In the genomic region with DNA sequence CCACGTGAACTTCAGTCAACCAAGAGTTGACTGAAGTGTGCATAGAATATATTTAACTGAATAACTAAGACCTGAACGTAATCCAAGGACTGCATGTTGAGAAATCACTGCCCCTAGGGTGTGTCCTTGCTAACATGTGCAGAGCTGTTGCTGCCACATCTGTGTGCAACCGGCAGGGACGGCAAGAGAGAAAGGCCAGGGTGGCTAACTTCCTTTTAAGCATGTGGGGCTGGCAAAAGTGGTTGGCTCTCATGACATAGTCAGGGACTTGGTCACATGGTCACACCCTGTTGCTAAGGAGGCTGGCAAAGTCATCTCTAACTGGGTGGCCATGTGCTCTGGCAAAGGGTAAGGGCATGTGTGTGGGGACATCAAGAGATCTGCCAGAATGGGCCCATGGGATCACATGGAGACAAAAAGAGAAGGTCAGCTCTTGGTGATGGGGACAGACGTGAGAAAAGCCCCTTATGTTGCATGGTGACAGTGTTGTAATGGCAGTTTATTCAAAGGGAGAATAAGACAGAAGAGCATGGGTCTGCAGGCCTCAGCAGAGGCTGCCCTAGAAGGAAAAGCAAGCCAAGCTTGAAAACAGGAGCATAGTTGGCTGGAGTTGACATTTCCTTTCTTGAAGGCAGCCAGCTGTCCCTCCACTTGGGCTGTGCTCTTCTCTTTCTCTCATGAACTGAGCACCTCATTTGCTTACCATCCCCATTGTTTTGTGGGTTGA, we compare ENCODE assay signal across 18 cellular contexts. TPM values are rescaled to one million over a fixed set of nuclear protein-coding genes. Genes with fewer than 3 reads are reported as not detected.
DNase-seq lines count a peak whose midpoint lies in the region; ATAC-seq and TF ChIP-seq lines count a peak whose summit lies in the region.
"Had no signal": no experiment of that assay in that cellular context is flagged by ENCODE, and none has a peak within 500 bp of the region (broad histone marks: within the 10 kb centered on the region; RNA-seq: fewer than 3 reads in every experiment).

No MANE protein-coding gene starts in this region.

- no peak overlapping the region for H3K27ac Mint-ChIP-seq in activated CD8-positive, alpha-beta memory T cell treated with anti-CD3 and anti-CD28 coated beads, Interleukin-2, amount 10 ng/mL, durations not matched to agents 7 days and 5 days
- H3K27ac Mint-ChIP-seq: CD4-positive, alpha-beta T cell had no signal

- peak; percentile 27 for DNase-seq in activated CD8-positive, alpha-beta memory T cell treated with anti-CD3 and anti-CD28 coated beads, Interleukin-2, amount 10 ng/mL, durations not matched to agents 7 days and 5 days
- no peak for DNase-seq in activated CD8-positive, alpha-beta memory T cell treated with anti-CD3 and anti-CD28 coated beads, Interleukin-2, amount 50 U/mL, for 4 hours
- DNase-seq in fibroblast of gingiva (ENCODE audit: low read depth): peak; percentile 56
- no peak for DNase-seq in left lung
- no peak for DNase-seq in activated CD4-positive, alpha-beta T cell treated with anti-CD3 and anti-CD28 coated beads for 48 hours
- no peak for DNase-seq in SIG-M5 treated with dmso at 0.1 percent for 504 hours (lab: John Stamatoyannopoulos, UW; ENCODE audit: unreplicated experiment)
- DNase-seq in activated CD4-positive, alpha-beta T cell treated with anti-CD3 and anti-CD28 coated beads, Interleukin-2, amount 50 U/mL, for 4 hours: no peak
- DNase-seq: CD4-positive, alpha-beta T cell; central memory CD4-positive, alpha-beta T cell; midbrain; NCI-H2081 treated with DMSO at 0.1 percent for 48 hours; NCI-H524 treated with DMSO at 0.1 percent for 48 hours; PC-3; stimulated activated CD4-positive, alpha-beta T cell treated with anti-CD3 and anti-CD28 coated beads, Interleukin-4, amount 100 ng/mL, for 24 hours; testis had no signal

- TF ChIP-seq POLR2A in GM18505 (IDR thresholded peaks at IDR 0.05; ENCODE audit: borderline replicate concordance, extremely low read depth, insufficient read depth, insufficient read length): no peak

- H3K36me3 Mint-ChIP-seq in activated CD8-positive, alpha-beta memory T cell treated with anti-CD3 and anti-CD28 coated beads, Interleukin-2, amount 10 ng/mL, durations not matched to agents 7 days and 5 days: no peaks in the 10 kb centered on the region

- H3K36me3 ChIP-seq in left lung: no peaks in the 10 kb centered on the region

- H3K4me3 Mint-ChIP-seq in activated CD8-positive, alpha-beta memory T cell treated with anti-CD3 and anti-CD28 coated beads, Interleukin-2, amount 10 ng/mL, durations not matched to agents 7 days and 5 days: no peak overlapping the region
- H3K4me3 Mint-ChIP-seq: CD4-positive, alpha-beta T cell had no signal

- H3K4me1 ChIP-seq in left lung: no peaks in the 10 kb centered on the region
- H3K4me1 ChIP-seq: testis had no signal

- CTCF ChIA-PET in activated CD8-positive, alpha-beta memory T cell treated with anti-CD3 and anti-CD28 coated beads, Interleukin-2, amount 10 ng/mL, durations not matched to agents 7 days and 5 days (lab: Charles Lee): no interaction called here

- H3K9me3 ChIP-seq in left lung: no peaks in the 10 kb centered on the region
- H3K9me3 ChIP-seq: testis had no signal

- no peaks in the 10 kb centered on the region for H3K27me3 Mint-ChIP-seq in activated CD8-positive, alpha-beta memory T cell treated with anti-CD3 and anti-CD28 coated beads, Interleukin-2, amount 10 ng/mL, durations not matched to agents 7 days and 5 days
- H3K27me3 Mint-ChIP-seq: CD4-positive, alpha-beta T cell had no signal

- ATAC-seq in activated CD8-positive, alpha-beta memory T cell treated with anti-CD3 and anti-CD28 coated beads, Interleukin-2, amount 10 ng/mL, durations not matched to agents 7 days and 5 days: no peak
- ATAC-seq in left lung: peak; percentile 30
- ATAC-seq in GM18505 (IDR thresholded peaks at IDR 0.05; ENCODE audit: unreplicated experiment): no peak
- ATAC-seq: PC-3, SK-N-SH treated with all-trans-retinoic acid at 6 μM for 48 hours had no signal

- H3K27ac ChIP-seq in left lung: no peak overlapping the region
- H3K27ac ChIP-seq: testis had no signal

- TF ChIP-seq CTCF in left lung (IDR thresholded peaks at IDR 0.05): no peak

- H3K4me1 Mint-ChIP-seq in activated CD8-positive, alpha-beta memory T cell treated with anti-CD3 and anti-CD28 coated beads, Interleukin-2, amount 10 ng/mL, durations not matched to agents 7 days and 5 days: no peaks in the 10 kb centered on the region

- no peaks in the 10 kb centered on the region for H3K27me3 ChIP-seq in left lung
- H3K27me3 ChIP-seq: testis had no signal

- H3K4me3 ChIP-seq in left lung: no peak overlapping the region
- H3K4me3 ChIP-seq: testis had no signal

- intact Hi-C loops in left lung (cut with DNase I): no loop called here

- H3K9me3 Mint-ChIP-seq in activated CD8-positive, alpha-beta memory T cell treated with anti-CD3 and anti-CD28 coated beads, Interleukin-2, amount 10 ng/mL, durations not matched to agents 7 days and 5 days (ENCODE audit: low read depth): no peaks in the 10 kb centered on the region
- H3K9me3 Mint-ChIP-seq: CD4-positive, alpha-beta T cell had no signal

RNA-seq across cellular contexts. Expression of gene GASK1A, which starts 52.5 kb away (rescaled TPM):
- not detected for total RNA-seq in activated CD8-positive, alpha-beta memory T cell treated with anti-CD3 and anti-CD28 coated beads, Interleukin-2, amount 10 ng/mL, durations not matched to agents 7 days and 5 days
- 10 to 100 TPM; 11.3 to 12.3 TPM for total RNA-seq in left lung
- total RNA-seq: A172 had no signal

Comparison
In these comparisons a context has a peak if more than half of its experiments do, and no peak if none do; other contexts are left out.
1. DNase-seq: peak in activated CD8-positive, alpha-beta memory T cell treated with anti-CD3 and anti-CD28 coated beads, Interleukin-2, amount 10 ng/mL, durations not matched to agents 7 days and 5 days (single experiment) and fibroblast of gingiva (single experiment); none in activated CD8-positive, alpha-beta memory T cell treated with anti-CD3 and anti-CD28 coated beads, Interleukin-2, amount 50 U/mL, for 4 hours (single experiment), left lung (0 of 2), activated CD4-positive, alpha-beta T cell treated with anti-CD3 and anti-CD28 coated beads for 48 hours (single experiment), SIG-M5 treated with dmso at 0.1 percent for 504 hours (single experiment) and activated CD4-positive, alpha-beta T cell treated with anti-CD3 and anti-CD28 coated beads, Interleukin-2, amount 50 U/mL, for 4 hours (0 of 2).
2. RNA of gene GASK1A, which starts 52.5 kb away (total RNA-seq): 11.3 to 12.3 TPM in left lung; not detected in activated CD8-positive, alpha-beta memory T cell treated with anti-CD3 and anti-CD28 coated beads, Interleukin-2, amount 10 ng/mL, durations not matched to agents 7 days and 5 days; every median in the first group is over 10 times any median in the second.